In the genomic region with DNA sequence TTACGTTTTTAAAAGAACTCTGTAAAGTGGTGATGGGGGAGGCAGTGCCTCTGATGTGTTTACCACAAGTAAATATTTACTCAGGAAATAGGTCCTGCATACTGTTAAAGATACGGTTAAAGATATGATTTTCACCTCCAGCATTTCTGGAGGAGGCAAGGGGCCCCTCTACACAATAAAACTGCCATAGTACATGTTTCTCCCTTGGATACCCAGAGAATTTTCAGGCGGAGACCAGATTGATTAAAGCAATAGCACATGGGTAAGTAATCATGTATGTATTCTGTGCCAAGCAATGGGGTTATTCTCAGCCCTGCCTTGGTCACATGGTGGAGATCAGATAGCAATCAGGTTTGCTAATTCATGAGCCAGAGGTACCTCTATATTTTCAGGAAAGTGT, we compare ENCODE assay signal across 1 cellular context.
TF ChIP-seq lines count a peak whose summit lies in the region.

No MANE protein-coding gene starts in this region.

TF ChIP-seq in H1, 55 proteins besides CTCF, POLR2A, EP300 and RAD21:
- TF ChIP-seq, protein P1, sequence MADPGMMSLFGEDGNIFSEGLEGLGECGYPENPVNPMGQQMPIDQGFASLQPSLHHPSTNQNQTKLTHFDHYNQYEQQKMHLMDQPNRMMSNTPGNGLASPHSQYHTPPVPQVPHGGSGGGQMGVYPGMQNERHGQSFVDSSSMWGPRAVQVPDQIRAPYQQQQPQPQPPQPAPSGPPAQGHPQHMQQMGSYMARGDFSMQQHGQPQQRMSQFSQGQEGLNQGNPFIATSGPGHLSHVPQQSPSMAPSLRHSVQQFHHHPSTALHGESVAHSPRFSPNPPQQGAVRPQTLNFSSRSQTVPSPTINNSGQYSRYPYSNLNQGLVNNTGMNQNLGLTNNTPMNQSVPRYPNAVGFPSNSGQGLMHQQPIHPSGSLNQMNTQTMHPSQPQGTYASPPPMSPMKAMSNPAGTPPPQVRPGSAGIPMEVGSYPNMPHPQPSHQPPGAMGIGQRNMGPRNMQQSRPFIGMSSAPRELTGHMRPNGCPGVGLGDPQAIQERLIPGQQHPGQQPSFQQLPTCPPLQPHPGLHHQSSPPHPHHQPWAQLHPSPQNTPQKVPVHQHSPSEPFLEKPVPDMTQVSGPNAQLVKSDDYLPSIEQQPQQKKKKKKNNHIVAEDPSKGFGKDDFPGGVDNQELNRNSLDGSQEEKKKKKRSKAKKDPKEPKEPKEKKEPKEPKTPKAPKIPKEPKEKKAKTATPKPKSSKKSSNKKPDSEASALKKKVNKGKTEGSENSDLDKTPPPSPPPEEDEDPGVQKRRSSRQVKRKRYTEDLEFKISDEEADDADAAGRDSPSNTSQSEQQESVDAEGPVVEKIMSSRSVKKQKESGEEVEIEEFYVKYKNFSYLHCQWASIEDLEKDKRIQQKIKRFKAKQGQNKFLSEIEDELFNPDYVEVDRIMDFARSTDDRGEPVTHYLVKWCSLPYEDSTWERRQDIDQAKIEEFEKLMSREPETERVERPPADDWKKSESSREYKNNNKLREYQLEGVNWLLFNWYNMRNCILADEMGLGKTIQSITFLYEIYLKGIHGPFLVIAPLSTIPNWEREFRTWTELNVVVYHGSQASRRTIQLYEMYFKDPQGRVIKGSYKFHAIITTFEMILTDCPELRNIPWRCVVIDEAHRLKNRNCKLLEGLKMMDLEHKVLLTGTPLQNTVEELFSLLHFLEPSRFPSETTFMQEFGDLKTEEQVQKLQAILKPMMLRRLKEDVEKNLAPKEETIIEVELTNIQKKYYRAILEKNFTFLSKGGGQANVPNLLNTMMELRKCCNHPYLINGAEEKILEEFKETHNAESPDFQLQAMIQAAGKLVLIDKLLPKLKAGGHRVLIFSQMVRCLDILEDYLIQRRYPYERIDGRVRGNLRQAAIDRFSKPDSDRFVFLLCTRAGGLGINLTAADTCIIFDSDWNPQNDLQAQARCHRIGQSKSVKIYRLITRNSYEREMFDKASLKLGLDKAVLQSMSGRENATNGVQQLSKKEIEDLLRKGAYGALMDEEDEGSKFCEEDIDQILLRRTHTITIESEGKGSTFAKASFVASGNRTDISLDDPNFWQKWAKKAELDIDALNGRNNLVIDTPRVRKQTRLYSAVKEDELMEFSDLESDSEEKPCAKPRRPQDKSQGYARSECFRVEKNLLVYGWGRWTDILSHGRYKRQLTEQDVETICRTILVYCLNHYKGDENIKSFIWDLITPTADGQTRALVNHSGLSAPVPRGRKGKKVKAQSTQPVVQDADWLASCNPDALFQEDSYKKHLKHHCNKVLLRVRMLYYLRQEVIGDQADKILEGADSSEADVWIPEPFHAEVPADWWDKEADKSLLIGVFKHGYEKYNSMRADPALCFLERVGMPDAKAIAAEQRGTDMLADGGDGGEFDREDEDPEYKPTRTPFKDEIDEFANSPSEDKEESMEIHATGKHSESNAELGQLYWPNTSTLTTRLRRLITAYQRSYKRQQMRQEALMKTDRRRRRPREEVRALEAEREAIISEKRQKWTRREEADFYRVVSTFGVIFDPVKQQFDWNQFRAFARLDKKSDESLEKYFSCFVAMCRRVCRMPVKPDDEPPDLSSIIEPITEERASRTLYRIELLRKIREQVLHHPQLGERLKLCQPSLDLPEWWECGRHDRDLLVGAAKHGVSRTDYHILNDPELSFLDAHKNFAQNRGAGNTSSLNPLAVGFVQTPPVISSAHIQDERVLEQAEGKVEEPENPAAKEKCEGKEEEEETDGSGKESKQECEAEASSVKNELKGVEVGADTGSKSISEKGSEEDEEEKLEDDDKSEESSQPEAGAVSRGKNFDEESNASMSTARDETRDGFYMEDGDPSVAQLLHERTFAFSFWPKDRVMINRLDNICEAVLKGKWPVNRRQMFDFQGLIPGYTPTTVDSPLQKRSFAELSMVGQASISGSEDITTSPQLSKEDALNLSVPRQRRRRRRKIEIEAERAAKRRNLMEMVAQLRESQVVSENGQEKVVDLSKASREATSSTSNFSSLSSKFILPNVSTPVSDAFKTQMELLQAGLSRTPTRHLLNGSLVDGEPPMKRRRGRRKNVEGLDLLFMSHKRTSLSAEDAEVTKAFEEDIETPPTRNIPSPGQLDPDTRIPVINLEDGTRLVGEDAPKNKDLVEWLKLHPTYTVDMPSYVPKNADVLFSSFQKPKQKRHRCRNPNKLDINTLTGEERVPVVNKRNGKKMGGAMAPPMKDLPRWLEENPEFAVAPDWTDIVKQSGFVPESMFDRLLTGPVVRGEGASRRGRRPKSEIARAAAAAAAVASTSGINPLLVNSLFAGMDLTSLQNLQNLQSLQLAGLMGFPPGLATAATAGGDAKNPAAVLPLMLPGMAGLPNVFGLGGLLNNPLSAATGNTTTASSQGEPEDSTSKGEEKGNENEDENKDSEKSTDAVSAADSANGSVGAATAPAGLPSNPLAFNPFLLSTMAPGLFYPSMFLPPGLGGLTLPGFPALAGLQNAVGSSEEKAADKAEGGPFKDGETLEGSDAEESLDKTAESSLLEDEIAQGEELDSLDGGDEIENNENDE (IDR thresholded peaks at IDR 0.05; ENCODE audit: insufficient replicate concordance, low read length) = no peak
- TF ChIP-seq NRF1 (IDR thresholded peaks at IDR 0.05; ENCODE audit: low read depth, low read length) = no peak
- TF ChIP-seq ASH2L (IDR thresholded peaks at IDR 0.05; ENCODE audit: low read length) = no peak
- no peak for TF ChIP-seq TCF12 (IDR thresholded peaks at IDR 0.05; ENCODE audit: low read depth, low read length)
- no peak for TF ChIP-seq SP1 (IDR thresholded peaks at IDR 0.05; ENCODE audit: low read depth, low read length)
- TF ChIP-seq, protein P2, sequence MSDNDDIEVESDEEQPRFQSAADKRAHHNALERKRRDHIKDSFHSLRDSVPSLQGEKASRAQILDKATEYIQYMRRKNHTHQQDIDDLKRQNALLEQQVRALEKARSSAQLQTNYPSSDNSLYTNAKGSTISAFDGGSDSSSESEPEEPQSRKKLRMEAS (IDR thresholded peaks at IDR 0.05) = no peak
- TF ChIP-seq SIX5 (IDR thresholded peaks at IDR 0.05; ENCODE audit: low read depth, low read length) = no peak
- no peak for TF ChIP-seq TAF7 (optimal IDR thresholded peaks at IDR 0.05; ENCODE audit: borderline replicate concordance, low read depth, low read length)
- no peak for TF ChIP-seq CREB1 (IDR thresholded peaks at IDR 0.05)
- TF ChIP-seq RFX5 (IDR thresholded peaks at IDR 0.05; ENCODE audit: borderline replicate concordance, low read depth, low read length) = no peak
- no peak for TF ChIP-seq BACH1 (IDR thresholded peaks at IDR 0.05; ENCODE audit: low read length)
- TF ChIP-seq ZNF274 (IDR thresholded peaks at IDR 0.05; ENCODE audit: borderline replicate concordance, extremely low read depth, low read length) = no peak
- no peak for TF ChIP-seq SP4 (IDR thresholded peaks at IDR 0.05; ENCODE audit: low read length)
- TF ChIP-seq SAP30 (IDR thresholded peaks at IDR 0.05; ENCODE audit: insufficient read depth, insufficient replicate concordance, low read length) = no peak
